9 cellular contexts compared by ENCODE assay signal in genomic region chr7:76393116-76394031, GRCh38. TPM values are rescaled to one million over a fixed set of nuclear protein-coding genes. Genes with fewer than 3 reads are reported as not detected.
A peak's percentile ranks its signal among the peaks of the same experiment; 100 is the strongest.
DNase-seq lines count a peak whose midpoint lies in the region; ATAC-seq, FAIRE-seq and TF ChIP-seq lines count a peak whose summit lies in the region.
"Had no signal": no experiment of that assay in that cellular context is flagged by ENCODE, and none has a peak within 500 bp of the region (broad histone marks: within the 10 kb centered on the region; RNA-seq: fewer than 3 reads in every experiment).

No MANE protein-coding gene starts in this region.

- H3K27me3 ChIP-seq in BLaER1 (no peaks in the 10 kb centered on the region), liver (ENCODE audit: control insufficient read depth in 4 of 4, insufficient read depth in 4 of 4, low read length in 3 of 4) (no peaks in the 10 kb centered on the region)

- peak overlapping the region; percentile 97 for H3K4me2 ChIP-seq in BLaER1

- no peaks in the 10 kb centered on the region for H3K9me3 ChIP-seq in BLaER1
- no peaks in the 10 kb centered on the region for H3K9me3 ChIP-seq in liver (ENCODE audit: control insufficient read depth in 4 of 4, low read length in 3 of 4)

- H3K4me3 ChIP-seq in BLaER1 (peak overlapping the region; percentile 83), liver (ENCODE audit: low read depth in 1 of 3, low read length in 3 of 3) (peak overlapping the region; percentile 67 to 84 (median 71))

- H3K27ac Mint-ChIP-seq in activated CD4-positive, alpha-beta T cell treated with anti-CD3 and anti-CD28 coated beads, Interleukin-2, amount 10 ng/mL, durations not matched to agents 24 days and 14 days = peak overlapping the region; percentile 99

- TF ChIP-seq RAD21 in liver (IDR thresholded peaks at IDR 0.05) = no peak

- H3K9me3 Mint-ChIP-seq in activated CD4-positive, alpha-beta T cell treated with anti-CD3 and anti-CD28 coated beads, Interleukin-2, amount 10 ng/mL, durations not matched to agents 24 days and 14 days = no peaks in the 10 kb centered on the region

- H3K4me1 Mint-ChIP-seq in activated CD4-positive, alpha-beta T cell treated with anti-CD3 and anti-CD28 coated beads, Interleukin-2, amount 10 ng/mL, durations not matched to agents 24 days and 14 days = peaks cover 25% of the 10 kb centered on the region

- 1% methylated on average over 99 of the region's 99 CpGs for WGBS in liver

- TF ChIP-seq CTCF in liver (IDR thresholded peaks at IDR 0.05; ENCODE audit: low read depth, low read length, missing input control) = no peak

- peak overlapping the region; percentile 90 for H3K4me3 Mint-ChIP-seq in activated CD4-positive, alpha-beta T cell treated with anti-CD3 and anti-CD28 coated beads, Interleukin-2, amount 10 ng/mL, durations not matched to agents 24 days and 14 days

- peak; percentile 81 for FAIRE-seq in GM19239 (lab: Jason Lieb, UNC)
- FAIRE-seq: colon had no signal

- DNase-seq in GM19239 (ENCODE audit: insufficient read length, low spot score) = peak; percentile 95
- peak; percentile 72 to 88 for DNase-seq in NCI-H524 (lab: John Stamatoyannopoulos, UW)
- peak; percentile 98 for DNase-seq in activated CD4-positive, alpha-beta T cell treated with anti-CD3 and anti-CD28 coated beads, Interleukin-2, amount 10 ng/mL, durations not matched to agents 24 days and 14 days
- peak; percentile 77 for DNase-seq in dedifferentiated amniotic fluid mesenchymal stem cell (ENCODE audit: extremely low spot score)
- DNase-seq in stimulated activated CD4-positive, alpha-beta T cell treated with anti-CD3 and anti-CD28 coated beads, Interleukin-4, amount 100 ng/mL, for 1 hour = peak; percentile 91

- peak overlapping the region; percentile 84 for H3K9ac ChIP-seq in BLaER1
- H3K9ac ChIP-seq in liver (ENCODE audit: low read depth in 1 of 2, low read length in 2 of 2) = peak overlapping the region; percentile 18 to 48

- peaks cover 63% of the 10 kb centered on the region for H3K4me1 ChIP-seq in BLaER1
- peaks cover 3 to 25% (median 14%) of the 10 kb centered on the region in 4 donors for H3K4me1 ChIP-seq in liver (ENCODE audit: control insufficient read depth in 4 of 4, insufficient read depth in 4 of 4, low read length in 3 of 4)

- peak overlapping the region; percentile 83 for H3K27ac ChIP-seq in BLaER1
- H3K27ac ChIP-seq in liver (ENCODE audit: low read depth in 1 of 2, low read length in 2 of 2) = peak overlapping the region; percentile 94 to 97

- H3K36me3 ChIP-seq in BLaER1 = no peaks in the 10 kb centered on the region
- no peaks in the 10 kb centered on the region for H3K36me3 ChIP-seq in liver (ENCODE audit: control insufficient read depth in 4 of 4, insufficient read depth in 3 of 4, low read depth in 1 of 4, low read length in 3 of 4)

- H3K36me3 Mint-ChIP-seq in activated CD4-positive, alpha-beta T cell treated with anti-CD3 and anti-CD28 coated beads, Interleukin-2, amount 10 ng/mL, durations not matched to agents 24 days and 14 days (ENCODE audit: low read depth) = no peaks in the 10 kb centered on the region

- intact Hi-C loops in activated CD4-positive, alpha-beta T cell treated with anti-CD3 and anti-CD28 coated beads, Interleukin-2, amount 10 ng/mL, durations not matched to agents 24 days and 14 days (cut with micrococcal nuclease) = loop anchor here (1.0 kb wide), 1 partner anchor 34 kb away; no protein-coding TSS in a partner anchor

- H3K27me3 Mint-ChIP-seq in activated CD4-positive, alpha-beta T cell treated with anti-CD3 and anti-CD28 coated beads, Interleukin-2, amount 10 ng/mL, durations not matched to agents 24 days and 14 days = no peaks in the 10 kb centered on the region

- ATAC-seq in HG03439 (IDR thresholded peaks at IDR 0.05; ENCODE audit: unreplicated experiment) = peak; percentile 85

- H4K20me1 ChIP-seq in BLaER1 = no peaks in the 10 kb centered on the region

TF ChIP-seq in liver, 16 proteins besides CTCF, POLR2A, EP300 and RAD21:
- TF ChIP-seq EGR1 (IDR thresholded peaks at IDR 0.05; ENCODE audit: low read depth in 2 of 2) (peak in 1 of 2 donors; percentile 65), SP1 (IDR thresholded peaks at IDR 0.05) (peak; percentile 4), RXRA (IDR thresholded peaks at IDR 0.05) (no peak), GABPA (IDR thresholded peaks at IDR 0.05 in 1 of 2, conservative IDR thresholded peaks at IDR 0.05 in 1 of 2) (peak in 1 of 2 donors; percentile 27), TAF1 (conservative IDR thresholded peaks at IDR 0.05) (no peak), FOXA1 (IDR thresholded peaks at IDR 0.05) (no peak), ZBTB33 (IDR thresholded peaks at IDR 0.05) (no peak), HNF4G (IDR thresholded peaks at IDR 0.05) (no peak), REST (IDR thresholded peaks at IDR 0.05) (peak; percentile 0), FOXA2 (IDR thresholded peaks at IDR 0.05) (no peak), MAX (IDR thresholded peaks at IDR 0.05) (no peak), HNF4A (conservative IDR thresholded peaks at IDR 0.05) (no peak), JUND (IDR thresholded peaks at IDR 0.05) (no peak), NR2F2 (IDR thresholded peaks at IDR 0.05) (no peak), YY1 (IDR thresholded peaks at IDR 0.05) (no peak)
- TF ChIP-seq, protein P1, sequence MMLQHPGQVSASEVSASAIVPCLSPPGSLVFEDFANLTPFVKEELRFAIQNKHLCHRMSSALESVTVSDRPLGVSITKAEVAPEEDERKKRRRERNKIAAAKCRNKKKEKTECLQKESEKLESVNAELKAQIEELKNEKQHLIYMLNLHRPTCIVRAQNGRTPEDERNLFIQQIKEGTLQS (IDR thresholded peaks at IDR 0.05) = no peak

RNA-seq across cellular contexts. Expression of gene SSC4D, which starts 16.1 kb away (rescaled TPM):
- total RNA-seq in activated CD4-positive, alpha-beta T cell treated with anti-CD3 and anti-CD28 coated beads, Interleukin-2, amount 10 ng/mL, durations not matched to agents 24 days and 14 days = 0.77 and 0.80 TPM in 2 replicates
- total RNA-seq in liver = 1 to 10 TPM; 1.2 to 1.3 TPM
- polyA plus RNA-seq in liver = 1 to 10 TPM; 1.7 to 2.3 TPM

RNA-seq across cellular contexts. Expression of gene ZP3, which starts 31.4 kb away (rescaled TPM):
- total RNA-seq in activated CD4-positive, alpha-beta T cell treated with anti-CD3 and anti-CD28 coated beads, Interleukin-2, amount 10 ng/mL, durations not matched to agents 24 days and 14 days = 7.4 and 7.5 TPM in 2 replicates
- total RNA-seq in liver = under 1 TPM; 0.25 to 0.47 TPM
- polyA plus RNA-seq in liver = under 1 TPM; 0.43 to 0.45 TPM

RNA-seq across cellular contexts. Expression of gene YWHAG, which starts 34.6 kb away (rescaled TPM):
- 183 and 185 TPM in 2 replicates for total RNA-seq in activated CD4-positive, alpha-beta T cell treated with anti-CD3 and anti-CD28 coated beads, Interleukin-2, amount 10 ng/mL, durations not matched to agents 24 days and 14 days
- 10 to 100 TPM; 43.1 to 46.7 TPM for total RNA-seq in liver
- 10 to 100 TPM; 11.6 to 43.9 TPM for polyA plus RNA-seq in liver

Comparison
In these comparisons a context has a peak if more than half of its experiments do, and no peak if none do; other contexts are left out.
1. Peak in every context shown above with its lines: DNase-seq, ATAC-seq, H3K4me3 ChIP-seq and H3K27ac ChIP-seq.